ENCODE assay signal across 28 cellular contexts in genomic region chr12:110227138-110227537, GRCh38.
"Had no signal": no experiment of that assay in that cellular context is flagged by ENCODE, and none has a peak within 500 bp of the region (broad histone marks: within the 10 kb centered on the region; RNA-seq: fewer than 3 reads in every experiment).

No MANE protein-coding gene starts in this region.

- H3K27ac ChIP-seq: epithelial cell of prostate, foreskin keratinocyte, psoas muscle, right lobe of liver, suprapubic skin, transverse colon, upper lobe of right lung, uterus had no signal

- H3K4me1 Mint-ChIP-seq: immature natural killer cell; memory B cell; natural killer cell; stimulated activated naive CD8-positive, alpha-beta T cell treated with anti-CD3 and anti-CD28 coated beads, Interleukin-15, amount 100 ng/mL, for 72 hours had no signal

- H3K36me3 Mint-ChIP-seq: immature natural killer cell, memory B cell, natural killer cell had no signal

- H3K27ac Mint-ChIP-seq: endodermal cell, immature natural killer cell, memory B cell, natural killer cell had no signal

- H3K36me3 ChIP-seq: heart right ventricle, ovary, right lobe of liver, suprapubic skin, transverse colon, upper lobe of right lung, uterus had no signal

- H3K9me3 ChIP-seq: heart right ventricle, ovary, psoas muscle, right lobe of liver, suprapubic skin, transverse colon, upper lobe of right lung, uterus had no signal

- DNase-seq: effector CD8-positive, alpha-beta T cell; endodermal cell; foreskin keratinocyte; glutamatergic neuron; heart right ventricle; hypothalamus; immature natural killer cell; islet precursor cell; kidney glomerular epithelial cell; natural killer cell; occipital lobe; ovary; posterior cingulate gyrus; psoas muscle; right lobe of liver; small intestine; stimulated activated CD4-positive, alpha-beta T cell treated with anti-CD3 and anti-CD28 coated beads, Interleukin-15, amount 100 ng/mL, for 24 hours; stimulated activated CD4-positive, alpha-beta T cell treated with anti-CD3 and anti-CD28 coated beads, Interleukin-4, amount 100 ng/mL, for 1 hour; stimulated activated CD8-positive, alpha-beta memory T cell treated with anti-CD3 and anti-CD28 coated beads, Interleukin-4, amount 100 ng/mL, for 48 hours; stimulated activated naive CD4-positive, alpha-beta T cell; stimulated activated naive CD8-positive, alpha-beta T cell treated with anti-CD3 and anti-CD28 coated beads, Interleukin-15, amount 100 ng/mL, for 72 hours; transverse colon; upper lobe of right lung; uterus had no signal

- H3K27me3 ChIP-seq: foreskin keratinocyte, heart right ventricle, ovary, right lobe of liver, suprapubic skin, transverse colon, upper lobe of right lung, uterus had no signal

- H3K27me3 Mint-ChIP-seq: memory B cell; stimulated activated naive CD8-positive, alpha-beta T cell treated with anti-CD3 and anti-CD28 coated beads, Interleukin-15, amount 100 ng/mL, for 72 hours had no signal

- H3K4me3 Mint-ChIP-seq: endodermal cell; immature natural killer cell; memory B cell; natural killer cell; stimulated activated naive CD8-positive, alpha-beta T cell treated with anti-CD3 and anti-CD28 coated beads, Interleukin-15, amount 100 ng/mL, for 72 hours had no signal

- FAIRE-seq: small intestine had no signal

- H3K9me3 Mint-ChIP-seq: endodermal cell; immature natural killer cell; memory B cell; natural killer cell; stimulated activated naive CD8-positive, alpha-beta T cell treated with anti-CD3 and anti-CD28 coated beads, Interleukin-15, amount 100 ng/mL, for 72 hours had no signal

- H3K4me3 ChIP-seq: heart right ventricle, lung, ovary, psoas muscle, right lobe of liver, suprapubic skin, transverse colon, upper lobe of right lung, uterus had no signal
